In the genomic region with DNA sequence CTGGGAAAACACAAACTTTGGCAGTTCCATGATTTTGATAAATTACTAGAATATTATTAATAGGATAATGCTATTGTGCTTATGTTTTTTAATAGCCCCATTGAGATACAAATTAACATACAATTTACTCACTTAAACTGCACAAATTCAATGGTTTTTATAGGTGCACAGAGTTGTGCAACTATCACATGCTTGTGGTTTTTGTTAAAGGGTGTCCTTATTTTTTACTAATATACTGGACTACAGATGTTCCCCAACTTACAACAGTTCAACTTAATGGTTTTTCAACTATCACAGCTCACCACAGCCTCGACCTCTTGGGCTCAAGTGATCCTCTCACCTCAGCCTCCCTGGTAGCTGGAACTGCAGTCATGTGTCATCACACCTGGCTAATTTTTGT, we compare ENCODE assay signal across 19 cellular contexts.
DNase-seq lines count a peak whose midpoint lies in the region; ATAC-seq and TF ChIP-seq lines count a peak whose summit lies in the region.
"Had no signal": no experiment of that assay in that cellular context is flagged by ENCODE, and none has a peak within 500 bp of the region (broad histone marks: within the 10 kb centered on the region; RNA-seq: fewer than 3 reads in every experiment).

No MANE protein-coding gene starts in this region.

- H3K9me3 Mint-ChIP-seq in activated CD4-positive, alpha-beta memory T cell treated with anti-CD3 and anti-CD28 coated beads for 36 hours = no peaks in the 10 kb centered on the region
- H3K9me3 Mint-ChIP-seq: CD4-positive, alpha-beta T cell had no signal

- H3K27me3 Mint-ChIP-seq in activated CD4-positive, alpha-beta memory T cell treated with anti-CD3 and anti-CD28 coated beads for 36 hours = no peaks in the 10 kb centered on the region
- H3K27me3 Mint-ChIP-seq: CD4-positive, alpha-beta T cell had no signal

- no peak for ATAC-seq in GM18498 (IDR thresholded peaks at IDR 0.05; ENCODE audit: unreplicated experiment)
- ATAC-seq: GM12878, HepG2 had no signal

- no peak overlapping the region for H3K4me3 Mint-ChIP-seq in activated CD4-positive, alpha-beta memory T cell treated with anti-CD3 and anti-CD28 coated beads for 36 hours
- H3K4me3 Mint-ChIP-seq: CD4-positive, alpha-beta T cell had no signal

- intact Hi-C loops in activated CD4-positive, alpha-beta memory T cell treated with anti-CD3 and anti-CD28 coated beads for 36 hours (cut with micrococcal nuclease) = no loop called here

- DNase-seq in AG10803 (ENCODE audit: low read depth) (peak; percentile 37), HCEC 1CT (peak; percentile 13), choroid plexus epithelial cell (ENCODE audit: low read depth) (peak; percentile 52), renal cortical epithelial cell (ENCODE audit: low read depth) (peak; percentile 7), DMS79 (lab: John Stamatoyannopoulos, UW) (no peak), iPS-NIHi7 (ENCODE audit: extremely low spot score) (no peak)
- no peak for DNase-seq in activated CD4-positive, alpha-beta memory T cell treated with anti-CD3 and anti-CD28 coated beads for 36 hours
- DNase-seq: 8988T; BE2C; CD4-positive, alpha-beta T cell; DMS153; DMS79 treated with DMSO at 0.1 percent for 48 hours; EL; GOT3; H7; KG1 had no signal

- CTCF ChIA-PET in activated CD4-positive, alpha-beta memory T cell treated with anti-CD3 and anti-CD28 coated beads for 36 hours (lab: Charles Lee) = no interaction called here

- no peaks in the 10 kb centered on the region for H3K36me3 Mint-ChIP-seq in activated CD4-positive, alpha-beta memory T cell treated with anti-CD3 and anti-CD28 coated beads for 36 hours

- no peak overlapping the region for H3K27ac Mint-ChIP-seq in activated CD4-positive, alpha-beta memory T cell treated with anti-CD3 and anti-CD28 coated beads for 36 hours
- H3K27ac Mint-ChIP-seq: CD4-positive, alpha-beta T cell had no signal

- H3K4me3 ChIP-seq in AG10803 (ENCODE audit: low read length) (no peak overlapping the region), choroid plexus epithelial cell (ENCODE audit: low read depth, low read length) (no peak overlapping the region)
- H3K4me3 ChIP-seq: GM12878 had no signal

- TF ChIP-seq CTCF in AG10803 (conservative IDR thresholded peaks at IDR 0.05; ENCODE audit: low read length) = no peak
- no peak for TF ChIP-seq CTCF in choroid plexus epithelial cell (conservative IDR thresholded peaks at IDR 0.05; ENCODE audit: low read depth, low read length)

- POLR2A ChIA-PET in activated CD4-positive, alpha-beta memory T cell treated with anti-CD3 and anti-CD28 coated beads for 36 hours (lab: Charles Lee) = no interaction called here

- H3K4me1 Mint-ChIP-seq in activated CD4-positive, alpha-beta memory T cell treated with anti-CD3 and anti-CD28 coated beads for 36 hours (ENCODE audit: low read depth) = peaks cover 5% of the 10 kb centered on the region

Comparison
In these comparisons a context has a peak if more than half of its experiments do, and no peak if none do; other contexts are left out.
1. DNase-seq: peak in AG10803 (single experiment), HCEC 1CT (single experiment), choroid plexus epithelial cell (single experiment) and renal cortical epithelial cell (single experiment); none in DMS79 (single experiment), activated CD4-positive, alpha-beta memory T cell treated with anti-CD3 and anti-CD28 coated beads for 36 hours (single experiment) and iPS-NIHi7 (single experiment).